Comparison of ENCODE assay signal across 11 cellular contexts in genomic region chr17:30173649-30174048, GRCh38. TPM values are rescaled to one million over a fixed set of nuclear protein-coding genes. Genes with fewer than 3 reads are reported as not detected.
A peak's percentile ranks its signal among the peaks of the same experiment; 100 is the strongest.
DNase-seq lines count a peak whose midpoint lies in the region; ATAC-seq and TF ChIP-seq lines count a peak whose summit lies in the region.
"Had no signal": no experiment of that assay in that cellular context is flagged by ENCODE, and none has a peak within 500 bp of the region (broad histone marks: within the 10 kb centered on the region; RNA-seq: fewer than 3 reads in every experiment).

No MANE protein-coding gene starts in this region.

- H3K4me3 ChIP-seq in Caco-2 (ENCODE audit: low read depth, low read length), result no peak overlapping the region
- H3K4me3 ChIP-seq: BLaER1 had no signal

- peaks cover 52% of the 10 kb centered on the region for H3K36me3 Mint-ChIP-seq in Caco-2 (ENCODE audit: insufficient read depth, unreplicated experiment)

- peak; percentile 34 for DNase-seq in stimulated activated CD4-positive, alpha-beta T cell treated with anti-CD3 and anti-CD28 coated beads, Interleukin-15, amount 100 ng/mL, for 24 hours
- no peak for DNase-seq in stimulated activated CD4-positive, alpha-beta T cell treated with anti-CD3 and anti-CD28 coated beads, Interleukin-2, amount 100 ng/mL, for 24 hours
- no peak for DNase-seq in NCI-H2081 treated with DMSO at 0.1 percent for 48 hours (lab: John Stamatoyannopoulos, UW)
- DNase-seq in COR-L47 (lab: John Stamatoyannopoulos, UW), result no peak
- no peak for DNase-seq in Caco-2
- no peak for DNase-seq in HPDE6-E6E7 (ENCODE audit: extremely low spot score)
- DNase-seq: activated naive CD4-positive, alpha-beta T cell treated with anti-CD3 and anti-CD28 coated beads, Interleukin-2, amount 10 ng/mL, durations not matched to agents 7 days and 5 days; nucleus accumbens had no signal

- BruUV-seq in Caco-2 (replicated peaks; lab: Mats Ljungman, UMichigan), result no TSS peak

- TF ChIP-seq CTCF in Caco-2 (IDR thresholded peaks at IDR 0.05; ENCODE audit: insufficient read depth in 1 of 2, low read depth in 1 of 2, low read length in 1 of 2, severe bottlenecking in 1 of 2, unreplicated experiment in 1 of 2), result no peak

- no peaks in the 10 kb centered on the region for H3K27me3 Mint-ChIP-seq in Caco-2 (ENCODE audit: insufficient read depth, unreplicated experiment)
- H3K27me3 Mint-ChIP-seq: activated naive CD4-positive, alpha-beta T cell treated with anti-CD3 and anti-CD28 coated beads, Interleukin-2, amount 10 ng/mL, durations not matched to agents 7 days and 5 days had no signal

- ATAC-seq in GM21825 (IDR thresholded peaks at IDR 0.05; ENCODE audit: unreplicated experiment) (peak; percentile 64), HG03521 (IDR thresholded peaks at IDR 0.05; ENCODE audit: unreplicated experiment) (peak; percentile 73)

- H3K27me3 ChIP-seq in Caco-2 (replicated peaks; ENCODE audit: control insufficient read depth, insufficient read depth, low read length), result no peaks in the 10 kb centered on the region
- H3K27me3 ChIP-seq: BLaER1 had no signal

- CTCF ChIA-PET in Caco-2 (lab: Charles Lee), result no interaction called here

- H3K9me3 Mint-ChIP-seq in Caco-2 (ENCODE audit: unreplicated experiment), result no peaks in the 10 kb centered on the region
- H3K9me3 Mint-ChIP-seq: activated naive CD4-positive, alpha-beta T cell treated with anti-CD3 and anti-CD28 coated beads, Interleukin-2, amount 10 ng/mL, durations not matched to agents 7 days and 5 days had no signal

- no peaks in the 10 kb centered on the region for H3K9me3 ChIP-seq in Caco-2
- H3K9me3 ChIP-seq: BLaER1 had no signal

- POLR2A ChIA-PET in Caco-2 (lab: Charles Lee), result no interaction called here

- H3K4me1 ChIP-seq in Caco-2, result no peaks in the 10 kb centered on the region
- H3K4me1 ChIP-seq: BLaER1 had no signal

- intact Hi-C loops in Caco-2 (cut with micrococcal nuclease; ENCODE audit: unreplicated experiment), result no loop called here

- H3K4me1 Mint-ChIP-seq in Caco-2 (ENCODE audit: low read depth, unreplicated experiment), result no peaks in the 10 kb centered on the region

- H3K4me3 Mint-ChIP-seq in Caco-2 (ENCODE audit: unreplicated experiment), result no peak overlapping the region
- H3K4me3 Mint-ChIP-seq: activated naive CD4-positive, alpha-beta T cell treated with anti-CD3 and anti-CD28 coated beads, Interleukin-2, amount 10 ng/mL, durations not matched to agents 7 days and 5 days had no signal

- H3K27ac Mint-ChIP-seq in Caco-2 (ENCODE audit: unreplicated experiment), result no peak overlapping the region
- H3K27ac Mint-ChIP-seq: activated naive CD4-positive, alpha-beta T cell treated with anti-CD3 and anti-CD28 coated beads, Interleukin-2, amount 10 ng/mL, durations not matched to agents 7 days and 5 days had no signal

- no peaks in the 10 kb centered on the region for H3K36me3 ChIP-seq in Caco-2 (ENCODE audit: control insufficient read depth, insufficient read depth, low read length)

RNA-seq across cellular contexts. Expression of gene NSRP1, which starts 57.0 kb away (rescaled TPM):
- 25.4 and 28.0 TPM in 2 replicates for total RNA-seq in Caco-2 (2022)
